ENCODE assay signal across 8 cellular contexts in the genomic region with DNA sequence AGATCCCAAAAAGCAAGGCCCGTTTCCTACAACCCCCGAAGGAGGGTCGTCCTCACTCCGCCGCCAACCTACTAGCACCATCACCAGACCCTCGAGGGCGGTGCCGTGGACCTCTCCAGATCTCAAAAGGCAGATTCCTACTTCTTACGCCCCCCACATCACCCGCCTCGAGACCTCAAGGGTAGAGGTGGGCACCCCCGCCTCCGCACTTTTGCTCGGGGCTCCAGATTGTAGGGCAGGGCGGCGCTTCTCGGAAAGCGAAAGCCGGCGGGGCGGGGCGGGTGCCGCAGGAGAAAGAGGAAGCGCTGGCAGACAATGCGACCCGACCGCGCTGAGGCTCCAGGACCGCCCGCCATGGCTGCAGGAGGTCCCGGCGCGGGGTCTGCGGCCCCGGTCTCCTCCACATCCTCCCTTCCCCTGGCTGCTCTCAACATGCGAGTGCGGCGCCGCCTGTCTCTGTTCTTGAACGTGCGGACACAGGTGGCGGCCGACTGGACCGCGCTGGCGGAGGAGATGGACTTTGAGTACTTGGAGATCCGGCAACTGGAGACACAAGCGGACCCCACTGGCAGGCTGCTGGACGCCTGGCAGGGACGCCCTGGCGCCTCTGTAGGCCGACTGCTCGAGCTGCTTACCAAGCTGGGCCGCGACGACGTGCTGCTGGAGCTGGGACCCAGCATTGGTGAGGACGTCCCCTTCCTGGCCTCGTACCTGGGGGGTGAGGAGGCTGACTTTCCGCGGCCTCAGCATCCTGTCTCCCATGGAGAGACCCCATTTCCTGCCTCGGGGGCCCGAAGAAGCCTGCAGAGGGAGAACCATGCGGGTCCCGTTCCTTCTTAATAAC. TPM values are rescaled to one million over a fixed set of nuclear protein-coding genes. Genes with fewer than 3 reads are reported as not detected.
DNase-seq lines count a peak whose midpoint lies in the region; ATAC-seq and TF ChIP-seq lines count a peak whose summit lies in the region.

A gene (plus strand): TSS at position 315 of the 844 bp plus-strand sequence. CDS start 40 bp downstream, at position 355.

- peaks cover 0 to 64% (median 17%) of the 10 kb centered on the region in 3 donors for H3K36me3 Mint-ChIP-seq in CD8-positive, alpha-beta memory T cell
- H3K36me3 Mint-ChIP-seq in T-helper 1 cell treated with Interleukin-12 subunit alpha and Interleukin-12 subunit beta and Interleukin-4 antibody, amounts not matched to agents 30 μg/mL and 1 μg/mL, for 36 hours (ENCODE audit: low read depth), result peaks cover 45% of the 10 kb centered on the region

- H3K27me3 Mint-ChIP-seq in CD8-positive, alpha-beta memory T cell, result peaks cover 0 to 2% of the 10 kb centered on the region in 2 donors
- H3K27me3 Mint-ChIP-seq in T-helper 1 cell treated with Interleukin-12 subunit alpha and Interleukin-12 subunit beta and Interleukin-4 antibody, amounts not matched to agents 30 μg/mL and 1 μg/mL, for 36 hours (ENCODE audit: low read depth), result no peaks in the 10 kb centered on the region

- peak within 1 kb of the TSS; percentile 87 to 99 (median 95) for H3K4me3 Mint-ChIP-seq in CD8-positive, alpha-beta memory T cell
- H3K4me3 Mint-ChIP-seq in T-helper 1 cell treated with Interleukin-12 subunit alpha and Interleukin-12 subunit beta and Interleukin-4 antibody, amounts not matched to agents 30 μg/mL and 1 μg/mL, for 36 hours, result peak within 1 kb of the TSS; percentile 93

- H3K4me1 Mint-ChIP-seq in CD8-positive, alpha-beta memory T cell, result peaks cover 59 to 71% (median 71%) of the 10 kb centered on the region in 3 donors
- H3K4me1 Mint-ChIP-seq in T-helper 1 cell treated with Interleukin-12 subunit alpha and Interleukin-12 subunit beta and Interleukin-4 antibody, amounts not matched to agents 30 μg/mL and 1 μg/mL, for 36 hours (ENCODE audit: low read depth), result peaks cover 57% of the 10 kb centered on the region

- H3K4me1 ChIP-seq in CD8-positive, alpha-beta memory T cell (ENCODE audit: insufficient read depth, low read length), result peaks cover 37% of the 10 kb centered on the region
- peaks cover 8 to 58% (median 41%) of the 10 kb centered on the region in 9 donors for H3K4me1 ChIP-seq in heart right ventricle
- peaks cover 3% of the 10 kb centered on the region for H3K4me1 ChIP-seq in prostate gland (replicated peaks)
- H3K4me1 ChIP-seq in upper lobe of right lung, result peaks cover 42% of the 10 kb centered on the region

- H3K27ac ChIP-seq in CD8-positive, alpha-beta memory T cell (ENCODE audit: low read depth, low read length), result peak within 1 kb of the TSS; percentile 89
- H3K27ac ChIP-seq in adipose tissue (ENCODE audit: low read depth, low read length) (peak within 1 kb of the TSS; percentile 22), heart right ventricle (peak within 1 kb of the TSS; percentile 86 to 97 (median 94)), prostate gland (peak within 1 kb of the TSS; percentile 91 to 94), upper lobe of right lung (peak within 1 kb of the TSS; percentile 96)

- TF ChIP-seq POLR2A in prostate gland (IDR thresholded peaks at IDR 0.05), result peak; percentile 92

- intact Hi-C loops in heart right ventricle (cut with DNase I), result loop anchor here in 6 of 10 donors (1.0 to 10.0 kb wide), 6 partner anchors 26 to 346 kb away; a partner anchor contains a TSS
- intact Hi-C loops in prostate gland (cut with DNase I), result loop anchor here (2.0 to 10.0 kb wide), 4 partner anchors 26 to 346 kb away; a partner anchor contains a TSS
- intact Hi-C loops in upper lobe of right lung (cut with DNase I), result no loop called here

- POLR2A ChIA-PET in CD8-positive, alpha-beta memory T cell (lab: Charles Lee), result interaction anchor here (0.6 to 2.7 kb wide), 2 partner anchors 27 to 104 kb away, joined by 3 to 17 read pairs; a partner anchor contains a TSS

- no peaks in the 10 kb centered on the region for H3K9me3 Mint-ChIP-seq in CD8-positive, alpha-beta memory T cell
- H3K9me3 Mint-ChIP-seq in T-helper 1 cell treated with Interleukin-12 subunit alpha and Interleukin-12 subunit beta and Interleukin-4 antibody, amounts not matched to agents 30 μg/mL and 1 μg/mL, for 36 hours, result no peaks in the 10 kb centered on the region

- peaks cover 16% of the 10 kb centered on the region for H3K36me3 ChIP-seq in CD8-positive, alpha-beta memory T cell (ENCODE audit: insufficient read depth, low read length)
- H3K36me3 ChIP-seq in heart right ventricle, result peaks cover 0 to 47% (median 16%) of the 10 kb centered on the region in 9 donors
- no peaks in the 10 kb centered on the region for H3K36me3 ChIP-seq in prostate gland
- peaks cover 28% of the 10 kb centered on the region for H3K36me3 ChIP-seq in upper lobe of right lung

- H3K27ac Mint-ChIP-seq in CD8-positive, alpha-beta memory T cell, result peak within 1 kb of the TSS; percentile 89 to 100 (median 96)
- peak within 1 kb of the TSS; percentile 98 for H3K27ac Mint-ChIP-seq in T-helper 1 cell treated with Interleukin-12 subunit alpha and Interleukin-12 subunit beta and Interleukin-4 antibody, amounts not matched to agents 30 μg/mL and 1 μg/mL, for 36 hours

- WGBS in adipose tissue, 3 donors, result 0 to 3% (median 1%) methylated on average over 52 to 65 of the region's 65 CpGs
- 1 to 3% methylated on average over 65 of the region's 65 CpGs for WGBS in heart right ventricle, 2 donors
- WGBS in prostate gland, result 1% methylated on average over 65 of the region's 65 CpGs

- TF ChIP-seq CTCF in GM20000 (IDR thresholded peaks at IDR 0.05; ENCODE audit: extremely low read depth, missing control alignments) (no peak), heart right ventricle (IDR thresholded peaks at IDR 0.05) (no peak), prostate gland (IDR thresholded peaks at IDR 0.05) (no peak), upper lobe of right lung (IDR thresholded peaks at IDR 0.05) (no peak)

- no peaks in the 10 kb centered on the region for H3K9me3 ChIP-seq in CD8-positive, alpha-beta memory T cell (ENCODE audit: low read length)
- H3K9me3 ChIP-seq in heart right ventricle (no peaks in the 10 kb centered on the region), prostate gland (no peaks in the 10 kb centered on the region), upper lobe of right lung (no peaks in the 10 kb centered on the region)

- peak; percentile 38 to 75 (median 54) for ATAC-seq in heart right ventricle
- ATAC-seq in upper lobe of right lung, result peak; percentile 64

- peak within 1 kb of the TSS; percentile 97 for H3K4me3 ChIP-seq in CD8-positive, alpha-beta memory T cell (ENCODE audit: low read length)
- peak within 1 kb of the TSS; percentile 86 for H3K4me3 ChIP-seq in Jurkat, Clone E6-1 (ENCODE audit: low read length)
- peak within 1 kb of the TSS; percentile 63 to 100 (median 94) for H3K4me3 ChIP-seq in heart right ventricle
- peak within 1 kb of the TSS; percentile 90 to 99 for H3K4me3 ChIP-seq in prostate gland
- peak within 1 kb of the TSS; percentile 83 for H3K4me3 ChIP-seq in upper lobe of right lung

- H3K27me3 ChIP-seq in CD8-positive, alpha-beta memory T cell (ENCODE audit: insufficient read depth, low read length, poor library complexity, severe bottlenecking), result no peaks in the 10 kb centered on the region
- H3K27me3 ChIP-seq in heart right ventricle (no peaks in the 10 kb centered on the region), prostate gland (replicated peaks; ENCODE audit: insufficient read depth) (no peaks in the 10 kb centered on the region), upper lobe of right lung (no peaks in the 10 kb centered on the region)

- CTCF ChIA-PET in CD8-positive, alpha-beta memory T cell (lab: Charles Lee), result interaction anchor here (1.0 to 7.7 kb wide), 2 partner anchors 20 to 26 kb away, joined by 3 to 60 read pairs; a partner anchor contains a TSS

- peak; percentile 81 to 91 (median 82) for DNase-seq in CD8-positive, alpha-beta memory T cell
- peak; percentile 82 for DNase-seq in GM20000 (ENCODE audit: low spot score)
- DNase-seq in Jurkat, Clone E6-1 (ENCODE audit: low read depth, low spot score), result peak; percentile 62
- peak; percentile 81 to 84 for DNase-seq in heart right ventricle
- peak; percentile 79 for DNase-seq in prostate gland (ENCODE audit: low spot score)
- DNase-seq in upper lobe of right lung, result peak; percentile 94

RNA-seq across cellular contexts. Expression of the gene that starts here (rescaled TPM):
- 10 to 100 TPM; 32.9 to 35.9 TPM for total RNA-seq in CD8-positive, alpha-beta memory T cell
- 108 TPM for polyA plus RNA-seq in CD8-positive, alpha-beta memory T cell
- 58.3 TPM for polyA plus RNA-seq in Jurkat, Clone E6-1 (2012; ENCODE audit: insufficient read depth, insufficient read length)
- 10 to 100 TPM; 11.9 to 37.7 (median 35.8) TPM for polyA plus RNA-seq in adipose tissue
- total RNA-seq in heart right ventricle, result 10 to 100 TPM in 2 of 10 donors, 1 to 10 TPM in 8; 4.2 to 22.3 (median 6.8) TPM
- polyA plus RNA-seq in heart right ventricle, result 10 to 100 TPM in 1 of 2 donors, 1 to 10 TPM in 1; 7.1 to 11.1 TPM
- total RNA-seq in prostate gland, result 10 to 100 TPM; 21.4 to 30.8 TPM
- total RNA-seq in upper lobe of right lung, result 70.2 TPM

Comparison
In these comparisons a context has a peak if more than half of its experiments do, and no peak if none do; other contexts are left out.
1. Peak in every context shown above with its lines: DNase-seq, ATAC-seq, H3K4me3 ChIP-seq and H3K27ac ChIP-seq.
2. H3K27ac ChIP-seq: peak in every context shown above with its lines; median percentile 96 in upper lobe of right lung; 94 in heart right ventricle; 92 in prostate gland; 89 in CD8-positive, alpha-beta memory T cell; 22 in adipose tissue.